In the genomic region with DNA sequence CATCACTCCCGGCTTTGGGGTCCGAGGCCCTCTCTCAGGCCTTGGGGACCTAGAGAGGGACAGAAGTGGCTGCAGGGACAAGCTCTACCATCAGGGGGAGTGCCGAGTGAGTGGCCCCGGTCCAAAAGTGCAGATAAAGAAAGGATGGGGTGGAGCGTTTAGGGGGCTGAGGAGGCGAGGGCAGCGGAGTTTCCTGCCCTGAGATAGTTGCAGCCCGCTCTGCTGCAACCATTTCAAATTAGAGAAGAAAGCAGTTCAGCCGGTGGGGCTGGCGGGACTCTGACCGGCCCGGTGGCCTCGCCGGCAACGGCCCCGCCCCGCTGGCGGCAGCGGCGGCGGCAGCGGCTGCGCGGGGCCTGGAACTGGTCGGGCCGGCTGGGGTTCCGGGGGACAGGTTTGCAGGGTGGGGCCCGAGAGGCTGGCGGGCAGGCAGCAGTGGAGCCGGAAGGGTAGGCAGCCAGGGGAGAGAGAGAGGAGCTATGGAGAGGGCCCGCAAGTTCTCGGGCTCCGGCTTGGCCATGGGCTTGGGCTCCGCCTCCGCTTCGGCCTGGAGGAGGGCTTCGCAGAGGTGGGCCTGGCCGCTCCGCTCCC, we compare ENCODE assay signal across 8 cellular contexts. TPM values are rescaled to one million over a fixed set of nuclear protein-coding genes. Genes with fewer than 3 reads are reported as not detected.
A peak's percentile ranks its signal among the peaks of the same experiment; 100 is the strongest.
DNase-seq lines count a peak whose midpoint lies in the region; ATAC-seq and TF ChIP-seq lines count a peak whose summit lies in the region.

No MANE protein-coding gene starts in this region.

- H3K4me1 ChIP-seq in neural progenitor cell (no peaks in the 10 kb centered on the region), vagina (peaks cover 14% of the 10 kb centered on the region)

- no peak for TF ChIP-seq POLR2A in vagina (IDR thresholded peaks at IDR 0.05)

- H3K4me1 Mint-ChIP-seq in neural progenitor cell: peaks cover 29% of the 10 kb centered on the region

- H3K4me3 ChIP-seq in neural progenitor cell: peak overlapping the region; percentile 56
- peak overlapping the region; percentile 45 to 50 for H3K4me3 ChIP-seq in vagina

- H3K4me2 ChIP-seq in neural progenitor cell: peak overlapping the region; percentile 73

- peaks cover 3% of the 10 kb centered on the region for H3F3A ChIP-seq in neural progenitor cell (ENCODE audit: low read depth)

- H4K20me1 ChIP-seq in neural progenitor cell (ENCODE audit: low read depth): peaks cover 11% of the 10 kb centered on the region

- peak overlapping the region; percentile 72 for H2AFZ ChIP-seq in neural progenitor cell (replicated peaks)

- H3K4me3 Mint-ChIP-seq in neural progenitor cell: peak overlapping the region; percentile 92

- TF ChIP-seq CTCF in neural progenitor cell (IDR thresholded peaks at IDR 0.05) (peak; percentile 60), vagina (IDR thresholded peaks at IDR 0.05) (peak in 2 of 3 experiments; percentile 35 to 51)

- no peaks in the 10 kb centered on the region for H3K27me3 ChIP-seq in neural progenitor cell
- no peaks in the 10 kb centered on the region for H3K27me3 ChIP-seq in vagina

- peaks cover 5% of the 10 kb centered on the region for H3K27me3 Mint-ChIP-seq in neural progenitor cell (ENCODE audit: insufficient read depth, low read depth)

- peak overlapping the region; percentile 95 for H3K27ac Mint-ChIP-seq in neural progenitor cell

- H3K9me3 ChIP-seq in neural progenitor cell (ENCODE audit: low read depth) (no peaks in the 10 kb centered on the region), vagina (no peaks in the 10 kb centered on the region)

- peak; percentile 38 for ATAC-seq in HG03097 (IDR thresholded peaks at IDR 0.05; ENCODE audit: low FRiP score, unreplicated experiment)

- H3K9ac ChIP-seq in neural progenitor cell: no peak overlapping the region

- H3K27ac ChIP-seq in neural progenitor cell: no peak overlapping the region
- H3K27ac ChIP-seq in vagina: peak overlapping the region; percentile 31

- intact Hi-C loops in vagina (cut with DNase I): no loop called here

- H3K9me3 Mint-ChIP-seq in neural progenitor cell: peaks cover 12% of the 10 kb centered on the region

- H3K79me2 ChIP-seq in neural progenitor cell (ENCODE audit: low read depth): peaks cover 23% of the 10 kb centered on the region

- H3K36me3 Mint-ChIP-seq in neural progenitor cell: peaks cover 4% of the 10 kb centered on the region

- no peaks in the 10 kb centered on the region for H3K36me3 ChIP-seq in neural progenitor cell
- no peaks in the 10 kb centered on the region for H3K36me3 ChIP-seq in vagina

- DNase-seq in SHP77 (lab: John Stamatoyannopoulos, UW) (peak; percentile 16 to 23), SHP77 treated with DMSO at 0.1 percent for 48 hours (lab: John Stamatoyannopoulos, UW) (no peak), NCI-H82 (lab: John Stamatoyannopoulos, UW) (peak; percentile 76), activated T-helper 1 cell treated with Interleukin-2 at 50 U/mL for 16 hours (ENCODE audit: low read depth) (peak; percentile 29), fibroblast of peridontal ligament (ENCODE audit: extremely low read depth) (peak; percentile 41), neural progenitor cell (ENCODE audit: low spot score) (peak; percentile 59), vagina (ENCODE audit: extremely low spot score in 2 of 2) (no peak)

RNA-seq across cellular contexts. Expression of gene DLG3, which starts 7.6 kb away (rescaled TPM):
- total RNA-seq in neural progenitor cell (ENCODE audit: low replicate concordance) (68.0 and 90.5 TPM in 2 replicates), vagina (27.0 TPM)

RNA-seq across cellular contexts. Expression of gene GDPD2, which starts 29.1 kb away (rescaled TPM):
- total RNA-seq in neural progenitor cell (ENCODE audit: low replicate concordance) (1.3 and 3.7 TPM in 2 replicates), vagina (not detected)

Comparison
In these comparisons a context has a peak if more than half of its experiments do, and no peak if none do; other contexts are left out.
1. DNase-seq: peak in SHP77 (2 of 2), NCI-H82 (single experiment), activated T-helper 1 cell treated with Interleukin-2 at 50 U/mL for 16 hours (single experiment), fibroblast of peridontal ligament (single experiment) and neural progenitor cell (single experiment); none in SHP77 treated with DMSO at 0.1 percent for 48 hours (single experiment) and vagina (0 of 2).